Comparison of ENCODE assay signal across 8 cellular contexts in genomic region chr1:32014937-32015363, GRCh38. TPM values are rescaled to one million over a fixed set of nuclear protein-coding genes. Genes with fewer than 3 reads are reported as not detected.
A peak's percentile ranks its signal among the peaks of the same experiment; 100 is the strongest.
DNase-seq lines count a peak whose midpoint lies in the region; ATAC-seq and TF ChIP-seq lines count a peak whose summit lies in the region.

No MANE protein-coding gene starts in this region.

- POLR2A ChIA-PET in Panc1 (lab: Charles Lee) = interaction anchor here (0.6 kb wide), 1 partner anchor 358 kb away, joined by 4 read pairs; no protein-coding TSS in a partner anchor

- peaks cover 23% of the 10 kb centered on the region for H3K4me1 ChIP-seq in Panc1 (ENCODE audit: control insufficient read depth, insufficient read depth, low read length)
- peaks cover 3% of the 10 kb centered on the region for H3K4me1 ChIP-seq in parathyroid adenoma

- no peak overlapping the region for H3K9ac ChIP-seq in parathyroid adenoma

- H3K4me3 ChIP-seq in GM12865 (ENCODE audit: low read depth, low read length) (peak overlapping the region; percentile 99), Panc1 (ENCODE audit: low read depth in 2 of 2, low read length in 2 of 2) (peak overlapping the region; percentile 78 to 96), epithelial cell of proximal tubule (ENCODE audit: low read depth, low read length) (peak overlapping the region; percentile 81), parathyroid adenoma (ENCODE audit: low read depth, low read length) (peak overlapping the region; percentile 92)

- H3K36me3 ChIP-seq in Panc1 (ENCODE audit: control insufficient read depth, insufficient read depth, low read length) (peaks cover 15% of the 10 kb centered on the region; the same call in 1 of the 2 replicates), parathyroid adenoma (ENCODE audit: control insufficient read depth, insufficient read depth, low read length) (no peaks in the 10 kb centered on the region)

- DNase-seq in GM12865 (ENCODE audit: low read depth) (peak; percentile 32), Panc1 (ENCODE audit: low read depth, low spot score) (no peak), epithelial cell of proximal tubule (ENCODE audit: low read depth) (no peak), DMS153 treated with DMSO at 0.1 percent for 48 hours (lab: John Stamatoyannopoulos, UW; ENCODE audit: unreplicated experiment) (no peak), NCI-H187 treated with DMSO at 0.1 percent for 48 hours (lab: John Stamatoyannopoulos, UW) (no peak)
- no peak for DNase-seq in stimulated activated CD4-positive, alpha-beta T cell treated with anti-CD3 and anti-CD28 coated beads, Interleukin-15, amount 100 ng/mL, for 24 hours

- H3K9me3 ChIP-seq in Panc1 (ENCODE audit: control insufficient read depth, insufficient read depth, low read depth, low read length) = no peaks in the 10 kb centered on the region
- H3K9me3 ChIP-seq in parathyroid adenoma (ENCODE audit: control insufficient read depth, low read length) = no peaks in the 10 kb centered on the region

- H3K27me3 ChIP-seq in Panc1 (ENCODE audit: control insufficient read depth, insufficient read depth, low read length) (no peaks in the 10 kb centered on the region), parathyroid adenoma (ENCODE audit: control insufficient read depth, insufficient read depth, low read length) (no peaks in the 10 kb centered on the region)

- H3K27ac ChIP-seq in Panc1 (ENCODE audit: low read length) (peak overlapping the region; percentile 90), parathyroid adenoma (peak overlapping the region; percentile 92)

- peaks cover 31% of the 10 kb centered on the region for H3K79me2 ChIP-seq in parathyroid adenoma

- TF ChIP-seq CTCF in GM12865 (IDR thresholded peaks at IDR 0.05; ENCODE audit: insufficient read depth, low read depth, low read length, missing control alignments) = no peak
- no peak for TF ChIP-seq CTCF in Panc1 (IDR thresholded peaks at IDR 0.05)
- no peak for TF ChIP-seq CTCF in epithelial cell of proximal tubule (conservative IDR thresholded peaks at IDR 0.05; ENCODE audit: low read depth, low read length)
- no peak for TF ChIP-seq CTCF in parathyroid adenoma (IDR thresholded peaks at IDR 0.05)

- intact Hi-C loops in Panc1 (cut with micrococcal nuclease; ENCODE audit: unreplicated experiment) = no loop called here

- ATAC-seq in Panc1 (no peak), GM18520 (IDR thresholded peaks at IDR 0.05; ENCODE audit: unreplicated experiment) (no peak)

- H2AFZ ChIP-seq in parathyroid adenoma = no peak overlapping the region

- H3K4me2 ChIP-seq in parathyroid adenoma (ENCODE audit: low read length) = peak overlapping the region; percentile 93

- BruUV-seq in Panc1 (replicated peaks; lab: Mats Ljungman, UMichigan) = no TSS peak

- CTCF ChIA-PET in Panc1 (lab: Charles Lee) = interaction anchor here (0.7 kb wide), 1 partner anchor 956 kb away, joined by 3 read pairs; no protein-coding TSS in a partner anchor

- in situ Hi-C loops in Panc1 (cut with HindIII; ENCODE audit: low pct_unique_long_range_greater_than_20kb, low sequenced_read_pairs) = no loop called here

RNA-seq across cellular contexts. Expression of gene KHDRBS1, which starts 1.3 kb away (rescaled TPM):
- total RNA-seq in Panc1 (2021; ENCODE audit: unreplicated experiment) (163 TPM), epithelial cell of proximal tubule (69.6 and 139 TPM in 2 replicates)
- 127 TPM for polyA plus RNA-seq in Panc1 (2012; ENCODE audit: insufficient read length)

RNA-seq across cellular contexts. Expression of gene TMEM39B, which starts 57.8 kb away (rescaled TPM):
- total RNA-seq in Panc1 (2021; ENCODE audit: unreplicated experiment) (35.0 TPM), epithelial cell of proximal tubule (1.2 and 5.2 TPM in 2 replicates)
- 44.7 TPM for polyA plus RNA-seq in Panc1 (2012; ENCODE audit: insufficient read length)
